Comparison of ENCODE assay signal across 8 cellular contexts in the genomic region with DNA sequence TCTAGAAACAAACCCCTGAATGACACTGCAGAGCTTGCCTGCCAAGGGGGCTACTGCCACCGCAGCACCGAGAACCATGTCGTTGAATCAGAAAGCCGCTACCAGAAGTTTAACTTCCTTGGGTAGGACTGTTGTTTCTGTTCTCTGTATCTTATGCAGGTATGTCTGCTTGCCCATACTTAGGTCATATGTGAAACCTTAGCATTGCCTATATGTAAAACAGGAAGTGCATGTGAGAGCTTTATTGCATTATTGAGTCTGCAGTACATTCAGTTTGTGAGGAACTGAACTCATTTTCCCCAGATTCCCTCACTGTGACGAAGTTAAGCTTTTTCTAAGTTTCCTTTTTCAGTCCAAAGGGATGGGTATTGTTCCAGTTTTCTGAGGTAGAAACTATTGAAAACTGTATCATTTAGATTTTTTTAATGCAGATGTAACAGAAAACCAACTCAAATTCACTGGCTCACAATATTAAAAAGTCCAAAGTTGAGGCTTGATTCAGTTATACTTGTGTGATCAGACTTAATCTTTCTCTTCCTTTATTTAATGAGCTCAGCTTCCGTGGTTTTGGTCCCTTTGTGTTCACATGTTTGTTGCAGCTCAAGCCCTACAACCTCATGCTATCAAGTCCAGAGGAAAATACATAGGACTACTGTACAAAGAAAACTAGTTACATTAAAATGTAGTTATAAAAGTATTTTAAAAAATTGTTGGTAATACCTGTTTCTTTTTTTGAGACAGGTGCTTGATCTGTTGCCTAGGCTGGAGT. TPM values are rescaled to one million over a fixed set of nuclear protein-coding genes. Genes with fewer than 3 reads are reported as not detected.
DNase-seq lines count a peak whose midpoint lies in the region; ATAC-seq, FAIRE-seq and TF ChIP-seq lines count a peak whose summit lies in the region.

No MANE protein-coding gene starts in this region.

- H2BK20ac ChIP-seq in H9 (ENCODE audit: low read depth, low read length, poor library complexity, severe bottlenecking): no peak overlapping the region

- H3K4me2 ChIP-seq in H9 (ENCODE audit: insufficient read depth, insufficient read length, low read length): no peak overlapping the region

- no peak overlapping the region for H3K56ac ChIP-seq in H9 (ENCODE audit: insufficient read length, low read depth, low read length)

- no peak overlapping the region for H2BK12ac ChIP-seq in H9 (ENCODE audit: insufficient read length, low read depth, low read length)

- no peak overlapping the region for H4K91ac ChIP-seq in H9 (ENCODE audit: insufficient read length, low read depth, low read length)

- peak; percentile 46 for FAIRE-seq in urothelium cell line (lab: Jason Lieb, UNC)

- H3K4me3 Mint-ChIP-seq in activated CD8-positive, alpha-beta T cell treated with anti-CD3 and anti-CD28 coated beads, Interleukin-2, amount 10 ng/mL, durations not matched to agents 7 days and 5 days: peak overlapping the region; percentile 30
- H3K4me3 Mint-ChIP-seq in H9: no peak overlapping the region

- no peaks in the 10 kb centered on the region for H3K23me2 ChIP-seq in H9 (ENCODE audit: insufficient read length, low read depth, low read length, poor library complexity, severe bottlenecking)

- peaks cover 36% of the 10 kb centered on the region for H3K4me1 ChIP-seq in A673 (ENCODE audit: insufficient read depth, low read length, poor library complexity, severe bottlenecking)
- no peaks in the 10 kb centered on the region for H3K4me1 ChIP-seq in H9 (ENCODE audit: insufficient read depth, low read length)
- H3K4me1 ChIP-seq in breast epithelium: peaks cover 0 to 7% of the 10 kb centered on the region in 2 donors

- peaks cover 3% of the 10 kb centered on the region for H3K79me1 ChIP-seq in H9 (ENCODE audit: insufficient read depth, low read depth, low read length, poor library complexity, severe bottlenecking)

- no TSS peak for BruUV-seq in A673 (replicated peaks; lab: Mats Ljungman, UMichigan)

- peaks cover 11% of the 10 kb centered on the region for H3K36me3 Mint-ChIP-seq in activated CD8-positive, alpha-beta T cell treated with anti-CD3 and anti-CD28 coated beads, Interleukin-2, amount 10 ng/mL, durations not matched to agents 7 days and 5 days (ENCODE audit: low read depth)
- peaks cover 2 to 3% (median 2%) of the 10 kb centered on the region in 3 experiments for H3K36me3 Mint-ChIP-seq in H9 (ENCODE audit: insufficient read depth in 1 of 3, low read depth in 3 of 3)

- no peak overlapping the region for H2AFZ ChIP-seq in H9 (ENCODE audit: low read length)

- H3K23ac ChIP-seq in H9 (ENCODE audit: insufficient read length, low read depth, low read length): no peak overlapping the region

- H2AK5ac ChIP-seq in H9 (ENCODE audit: insufficient read length, low read length): no peak overlapping the region

- H3K9me3 ChIP-seq in A673 (ENCODE audit: low read depth, low read length, poor library complexity, severe bottlenecking): no peaks in the 10 kb centered on the region
- no peaks in the 10 kb centered on the region for H3K9me3 ChIP-seq in H9 (ENCODE audit: control insufficient read depth, low read depth, low read length)
- no peaks in the 10 kb centered on the region for H3K9me3 ChIP-seq in breast epithelium

- no peak for TF ChIP-seq CTCF in A673 (conservative IDR thresholded peaks at IDR 0.05; ENCODE audit: low read depth, low read length)
- TF ChIP-seq CTCF in H9 (conservative IDR thresholded peaks at IDR 0.05): no peak
- TF ChIP-seq CTCF in breast epithelium (IDR thresholded peaks at IDR 0.05): no peak

- no peak overlapping the region for H3T11ph ChIP-seq in H9 (ENCODE audit: low read length)

- no peak overlapping the region for H3K9ac ChIP-seq in H9 (ENCODE audit: extremely low read depth, insufficient read length, low read length)

- H4K5ac ChIP-seq in H9 (ENCODE audit: insufficient read length, low read depth, low read length): no peak overlapping the region

- peak overlapping the region; percentile 60 for H3K27ac ChIP-seq in A673 (ENCODE audit: low read depth, low read length, poor library complexity, severe bottlenecking)
- no peak overlapping the region for H3K27ac ChIP-seq in H9 (ENCODE audit: insufficient read length, low read depth, low read length)
- H3K27ac ChIP-seq in breast epithelium: no peak overlapping the region

- no peak overlapping the region for H2BK5ac ChIP-seq in H9 (ENCODE audit: insufficient read length, low read length)

- POLR2A ChIA-PET in A673 (lab: Charles Lee; ENCODE audit: low non-redundant PET): no interaction called here
- POLR2A ChIA-PET in activated CD8-positive, alpha-beta T cell treated with anti-CD3 and anti-CD28 coated beads, Interleukin-2, amount 10 ng/mL, durations not matched to agents 7 days and 5 days (lab: Charles Lee): interaction anchor here (0.6 kb wide), 1 partner anchor 55 kb away, joined by 3 read pairs; no protein-coding TSS in a partner anchor

- no CpG with 5 or more reads among the region's 6 CpGs for WGBS in H9 (ENCODE audit: extremely low coverage, insufficient read length, low lambda C conversion rate)

- H2BK15ac ChIP-seq in H9 (ENCODE audit: low read depth, low read length): no peak overlapping the region

- DNase-seq in A673 (ENCODE audit: low spot score) (peak; percentile 51), urothelium cell line (ENCODE audit: low spot score) (no peak), occipital lobe (lab: John Stamatoyannopoulos, UW) (no peak), H9 (no peak), breast epithelium (ENCODE audit: low spot score in 2 of 2) (no peak)
- DNase-seq in activated CD8-positive, alpha-beta T cell treated with anti-CD3 and anti-CD28 coated beads, Interleukin-2, amount 10 ng/mL, durations not matched to agents 7 days and 5 days: no peak

- H3K27me3 ChIP-seq in A673 (replicated peaks; ENCODE audit: insufficient read depth, low read depth, low read length, poor library complexity) (no peaks in the 10 kb centered on the region), H9 (ENCODE audit: insufficient read depth, low read length) (no peaks in the 10 kb centered on the region), breast epithelium (no peaks in the 10 kb centered on the region)

- peaks cover 46% of the 10 kb centered on the region for H3K4me1 Mint-ChIP-seq in activated CD8-positive, alpha-beta T cell treated with anti-CD3 and anti-CD28 coated beads, Interleukin-2, amount 10 ng/mL, durations not matched to agents 7 days and 5 days (ENCODE audit: low read depth)
- peaks cover 3 to 13% of the 10 kb centered on the region in 2 experiments for H3K4me1 Mint-ChIP-seq in H9

- H3K4me3 ChIP-seq in A673 (ENCODE audit: low read depth, low read length, poor library complexity, severe bottlenecking): no peak overlapping the region
- H3K4me3 ChIP-seq in breast epithelium: no peak overlapping the region

- no peaks in the 10 kb centered on the region for H3K9me3 Mint-ChIP-seq in activated CD8-positive, alpha-beta T cell treated with anti-CD3 and anti-CD28 coated beads, Interleukin-2, amount 10 ng/mL, durations not matched to agents 7 days and 5 days (ENCODE audit: insufficient read depth)
- H3K9me3 Mint-ChIP-seq in H9: peaks cover 0 to 4% of the 10 kb centered on the region in 2 experiments; a peak in 1 of 5 replicates

- no peak overlapping the region for H3K14ac ChIP-seq in H9 (ENCODE audit: insufficient read depth, low read length)

- H3K27me3 Mint-ChIP-seq in activated CD8-positive, alpha-beta T cell treated with anti-CD3 and anti-CD28 coated beads, Interleukin-2, amount 10 ng/mL, durations not matched to agents 7 days and 5 days (ENCODE audit: low read depth): no peaks in the 10 kb centered on the region
- H3K27me3 Mint-ChIP-seq in H9 (ENCODE audit: low read depth): no peaks in the 10 kb centered on the region

- intact Hi-C loops in A673 (cut with micrococcal nuclease; ENCODE audit: unreplicated experiment): no loop called here
- intact Hi-C loops in breast epithelium (cut with DNase I; ENCODE audit: low total_unique reads): no loop called here

- H3K79me2 ChIP-seq in H9 (ENCODE audit: insufficient read depth, low read length): peaks cover 5% of the 10 kb centered on the region; the same call in 1 of the 2 replicates

- no peak overlapping the region for H3K4ac ChIP-seq in H9 (ENCODE audit: low read depth, low read length)

- no peak overlapping the region for H3K18ac ChIP-seq in H9 (ENCODE audit: insufficient read length, low read depth, low read length)

- no peak for TF ChIP-seq POLR2A in breast epithelium (IDR thresholded peaks at IDR 0.05)

- no peaks in the 10 kb centered on the region for H4K20me1 ChIP-seq in H9 (ENCODE audit: control insufficient read depth, insufficient read depth, insufficient read length)

- CTCF ChIA-PET in A673 (lab: Charles Lee): interaction anchor here (0.5 kb wide), 1 partner anchor 10 kb away, joined by 3 read pairs; no protein-coding TSS in a partner anchor
- CTCF ChIA-PET in activated CD8-positive, alpha-beta T cell treated with anti-CD3 and anti-CD28 coated beads, Interleukin-2, amount 10 ng/mL, durations not matched to agents 7 days and 5 days (lab: Charles Lee): interaction anchor here (0.8 to 1.7 kb wide), 6 partner anchors 13 to 76 kb away, joined by 3 to 10 read pairs (median 4); no protein-coding TSS in a partner anchor

- H3K27ac Mint-ChIP-seq in activated CD8-positive, alpha-beta T cell treated with anti-CD3 and anti-CD28 coated beads, Interleukin-2, amount 10 ng/mL, durations not matched to agents 7 days and 5 days: peak overlapping the region; percentile 77
- peak overlapping the region in 1 of 3 experiments; percentile 17; a peak in 2 of 7 replicates for H3K27ac Mint-ChIP-seq in H9

- ATAC-seq in GM19043 (IDR thresholded peaks at IDR 0.05; ENCODE audit: low read depth, unreplicated experiment) (peak; percentile 85), HG03139 (IDR thresholded peaks at IDR 0.05; ENCODE audit: unreplicated experiment) (peak; percentile 75)
- peak; percentile 61 for ATAC-seq in activated CD8-positive, alpha-beta T cell treated with anti-CD3 and anti-CD28 coated beads, Interleukin-2, amount 10 ng/mL, durations not matched to agents 7 days and 5 days

- no peak overlapping the region for H2BK120ac ChIP-seq in H9 (ENCODE audit: low read depth, low read length, poor library complexity, severe bottlenecking)

- H3K36me3 ChIP-seq in A673 (ENCODE audit: insufficient read depth, low read length, poor library complexity, severe bottlenecking) (no peaks in the 10 kb centered on the region), breast epithelium (no peaks in the 10 kb centered on the region)

- H4K8ac ChIP-seq in H9 (replicated peaks; ENCODE audit: insufficient read length, low read depth, low read length): no peak overlapping the region

RNA-seq across cellular contexts. Expression of a gene that starts 6.9 kb away (rescaled TPM):
- total RNA-seq in A673 (2021) (20.9 and 21.4 TPM in 2 replicates), occipital lobe (37.9 TPM), H9 (2021) (11.7 and 12.0 TPM in 2 replicates), breast epithelium (10 to 100 TPM; 31.8 to 56.5 (median 34.7) TPM)
- 10 to 100 TPM; 17.4 to 18.3 TPM for total RNA-seq in activated CD8-positive, alpha-beta T cell treated with anti-CD3 and anti-CD28 coated beads, Interleukin-2, amount 10 ng/mL, durations not matched to agents 7 days and 5 days
